In the genomic region with DNA sequence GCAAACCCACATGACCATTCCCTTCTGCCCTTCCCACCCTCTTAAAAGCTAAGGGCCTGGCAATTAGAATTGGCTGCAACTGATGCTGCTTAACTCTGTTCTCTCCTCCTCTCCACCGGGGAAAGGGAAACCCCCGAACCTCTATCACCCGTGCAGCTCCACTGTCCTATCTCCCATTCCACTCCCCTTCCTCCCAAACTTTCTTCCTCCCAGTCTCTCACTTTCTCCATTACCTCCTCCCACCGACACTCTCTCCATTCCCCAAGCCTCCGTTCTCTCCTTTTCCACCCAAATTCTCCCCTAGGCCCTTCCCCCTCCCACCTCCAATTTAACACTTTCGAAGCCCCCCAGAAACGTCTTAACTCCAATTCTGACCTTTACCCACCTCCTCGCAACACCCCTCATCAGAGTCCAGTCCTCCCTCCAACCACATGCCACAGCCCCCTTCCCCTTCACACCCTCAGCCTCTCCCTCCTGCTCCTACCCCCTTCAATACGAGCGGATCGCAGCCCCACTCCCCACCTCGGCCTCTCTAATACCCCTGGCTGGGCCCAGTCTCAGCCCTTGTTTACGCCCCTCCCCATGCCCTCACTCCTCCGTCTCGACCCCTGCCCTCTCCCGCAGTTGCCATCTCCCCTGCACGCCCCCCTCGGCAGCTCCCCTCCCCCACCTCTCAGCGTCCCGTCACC, we compare ENCODE assay signal across 7 cellular contexts. TPM values are rescaled to one million over a fixed set of nuclear protein-coding genes. Genes with fewer than 3 reads are reported as not detected.
DNase-seq lines count a peak whose midpoint lies in the region; ATAC-seq and TF ChIP-seq lines count a peak whose summit lies in the region.

No MANE protein-coding gene starts in this region.

- H3K23ac ChIP-seq in neuronal stem cell (ENCODE audit: low read depth, low read length, poor library complexity) = peak overlapping the region; percentile 94

- peak overlapping the region; percentile 84 for H2BK5ac ChIP-seq in neuronal stem cell (ENCODE audit: low read length)

- H3K36me3 ChIP-seq in OCI-LY1 (ENCODE audit: insufficient read depth, low read length) (peaks cover 32% of the 10 kb centered on the region), esophagus muscularis mucosa (peaks cover 12 to 38% (median 23%) of the 10 kb centered on the region in 4 donors), neuronal stem cell (replicated peaks in 1 of 2; ENCODE audit: control insufficient read depth in 2 of 2, insufficient read depth in 2 of 2, low read length in 2 of 2) (peaks cover 14 to 38% of the 10 kb centered on the region in 2 donors)

- H3K79me1 ChIP-seq in neuronal stem cell (ENCODE audit: low read depth, low read length) = peaks cover 5% of the 10 kb centered on the region

- H3K4me3 ChIP-seq in OCI-LY1 (ENCODE audit: low read depth, low read length, poor library complexity, severe bottlenecking) (peak overlapping the region; percentile 96), esophagus muscularis mucosa (peak overlapping the region; percentile 72 to 84 (median 81)), neuronal stem cell (ENCODE audit: low read length in 2 of 2) (peak overlapping the region; percentile 74 to 94)

- H3K18ac ChIP-seq in neuronal stem cell (ENCODE audit: low read length) = peak overlapping the region; percentile 93

- H4K91ac ChIP-seq in neuronal stem cell (ENCODE audit: low read depth, low read length, poor library complexity) = no peak overlapping the region

- no peaks in the 10 kb centered on the region for H3K27me3 ChIP-seq in OCI-LY1 (ENCODE audit: insufficient read depth, low read length)
- H3K27me3 ChIP-seq in esophagus muscularis mucosa = no peaks in the 10 kb centered on the region
- H3K27me3 ChIP-seq in neuronal stem cell (ENCODE audit: control insufficient read depth in 3 of 3, insufficient read depth in 3 of 3, low read depth in 1 of 3, low read length in 3 of 3) = no peaks in the 10 kb centered on the region

- H3K79me2 ChIP-seq in OCI-LY1 (ENCODE audit: insufficient read depth, low read length) = peaks cover 13% of the 10 kb centered on the region; the same call in 1 of the 2 replicates

- 0 out of 2 replicates have a peak, but pooled peaks cover 4% of the 10 kb centered on the region for H3F3A ChIP-seq in OCI-LY1 (ENCODE audit: insufficient read depth, low read length)

- H3K4me1 ChIP-seq in OCI-LY1 (ENCODE audit: insufficient read depth, low read length, severe bottlenecking) = peaks cover 28% of the 10 kb centered on the region
- peaks cover 38 to 67% (median 67%) of the 10 kb centered on the region in 4 donors for H3K4me1 ChIP-seq in esophagus muscularis mucosa
- H3K4me1 ChIP-seq in neuronal stem cell (ENCODE audit: control insufficient read depth in 2 of 2, insufficient read depth in 1 of 2, low read depth in 1 of 2, low read length in 2 of 2) = peaks cover 3 to 15% of the 10 kb centered on the region in 2 donors

- H3K4me2 ChIP-seq in OCI-LY1 (ENCODE audit: low read length) (peak overlapping the region; percentile 99), neuronal stem cell (ENCODE audit: insufficient read depth, low read length, poor library complexity, severe bottlenecking) (peak overlapping the region; percentile 83)

- TF ChIP-seq EP300 in esophagus muscularis mucosa (IDR thresholded peaks at IDR 0.05) = no peak

- no peak overlapping the region for H3K4ac ChIP-seq in neuronal stem cell (ENCODE audit: low read length)

- no peak for TF ChIP-seq CTCF in OCI-LY1 (IDR thresholded peaks at IDR 0.05; ENCODE audit: low read length)
- TF ChIP-seq CTCF in esophagus muscularis mucosa (IDR thresholded peaks at IDR 0.05) = no peak

- peak overlapping the region; percentile 95 for H3K9ac ChIP-seq in OCI-LY1 (ENCODE audit: low read length)
- peak overlapping the region; percentile 94 for H3K9ac ChIP-seq in neuronal stem cell (ENCODE audit: low read depth, low read length, poor library complexity)

- ATAC-seq in GM21515 (IDR thresholded peaks at IDR 0.05; ENCODE audit: unreplicated experiment) = peak; percentile 2

- H2BK12ac ChIP-seq in neuronal stem cell (ENCODE audit: low read length) = no peak overlapping the region

- TF ChIP-seq POLR2A in esophagus muscularis mucosa (IDR thresholded peaks at IDR 0.05; ENCODE audit: low read depth) = no peak

- H3K9me3 ChIP-seq in OCI-LY1 (ENCODE audit: low read length) = no peaks in the 10 kb centered on the region
- H3K9me3 ChIP-seq in esophagus muscularis mucosa = no peaks in the 10 kb centered on the region
- H3K9me3 ChIP-seq in neuronal stem cell (replicated peaks in 1 of 2; ENCODE audit: control insufficient read depth in 2 of 2, insufficient read depth in 1 of 2, low read depth in 1 of 2, low read length in 2 of 2) = no peaks in the 10 kb centered on the region

- H2AFZ ChIP-seq in OCI-LY1 (ENCODE audit: low read length) (no peak overlapping the region), neuronal stem cell (ENCODE audit: low read length) (peak overlapping the region; percentile 78)

- no peak overlapping the region for H2BK120ac ChIP-seq in neuronal stem cell (ENCODE audit: low read depth, low read length)

- intact Hi-C loops in esophagus muscularis mucosa (cut with DNase I) = loop anchor here (2.0 kb wide), 1 partner anchor 23 kb away; no protein-coding TSS in a partner anchor

- peak overlapping the region; percentile 82 for H2AK5ac ChIP-seq in neuronal stem cell (ENCODE audit: low read depth, low read length)

- DNase-seq in esophagus muscularis mucosa (ENCODE audit: extremely low spot score) (no peak), neuronal stem cell (ENCODE audit: low spot score) (no peak), middle frontal gyrus (ENCODE audit: extremely low spot score, low spot score) (no peak), UCSD-AML1 (lab: John Stamatoyannopoulos, UW; ENCODE audit: unreplicated experiment) (no peak), NCI-H1930 (lab: John Stamatoyannopoulos, UW) (no peak)

- H3K14ac ChIP-seq in neuronal stem cell (ENCODE audit: low read length) = peak overlapping the region; percentile 72

- no peaks in the 10 kb centered on the region for H3K9me2 ChIP-seq in OCI-LY1 (ENCODE audit: low read depth, low read length)

- under 1% methylated on average over 20 of the region's 20 CpGs for WGBS in esophagus muscularis mucosa
- WGBS in neuronal stem cell (ENCODE audit: extremely low coverage in 2 of 2, insufficient read length in 2 of 2, insufficient replicate concordance in 1 of 2), 2 donors = no CpG with 5 or more reads among the region's 20 CpGs

- H3K27ac ChIP-seq in OCI-LY1 (ENCODE audit: low read depth, low read length, poor library complexity, severe bottlenecking) = peak overlapping the region; percentile 13
- H3K27ac ChIP-seq in esophagus muscularis mucosa (replicated peaks in 1 of 4) = peak overlapping the region; percentile 93 to 96 (median 96)
- peak overlapping the region; percentile 88 for H3K27ac ChIP-seq in neuronal stem cell (replicated peaks; ENCODE audit: low read length)

- no peak overlapping the region for H2BK15ac ChIP-seq in neuronal stem cell (ENCODE audit: low read length)

- H4K20me1 ChIP-seq in OCI-LY1 (ENCODE audit: insufficient read depth, low read length) = no peaks in the 10 kb centered on the region

- H4K8ac ChIP-seq in neuronal stem cell (ENCODE audit: low read depth, low read length) = no peak overlapping the region

RNA-seq across cellular contexts. Expression of a gene that starts 0.6 kb away (rescaled TPM):
- 10 to 100 TPM; 37.0 to 82.5 (median 47.7) TPM for total RNA-seq in esophagus muscularis mucosa
- 25.2 TPM for polyA plus RNA-seq in neuronal stem cell (2013, experiment 1 of 2)
- 24.7 TPM for polyA plus RNA-seq in neuronal stem cell (2013, experiment 2 of 2)

RNA-seq across cellular contexts. Expression of a gene that starts 14.0 kb away (rescaled TPM):
- total RNA-seq in esophagus muscularis mucosa = 10 to 100 TPM; 32.8 to 35.6 (median 34.8) TPM
- 37.4 TPM for polyA plus RNA-seq in neuronal stem cell (2013, experiment 1 of 2)
- polyA plus RNA-seq in neuronal stem cell (2013, experiment 2 of 2) = 37.5 TPM

RNA-seq across cellular contexts. Expression of a gene that starts 14.0 kb away (rescaled TPM):
- total RNA-seq in esophagus muscularis mucosa = 10 to 100 TPM; 19.5 to 52.0 (median 40.5) TPM
- polyA plus RNA-seq in neuronal stem cell (2013, experiment 1 of 2) = 313 TPM
- polyA plus RNA-seq in neuronal stem cell (2013, experiment 2 of 2) = 332 TPM

RNA-seq across cellular contexts. Expression of a gene that starts 21.9 kb away (rescaled TPM):
- 10 to 100 TPM; 62.8 to 86.1 (median 71.6) TPM for total RNA-seq in esophagus muscularis mucosa
- polyA plus RNA-seq in neuronal stem cell (2013, experiment 1 of 2) = 122 TPM
- polyA plus RNA-seq in neuronal stem cell (2013, experiment 2 of 2) = 120 TPM

RNA-seq across cellular contexts. Expression of a gene that starts 27.4 kb away (rescaled TPM):
- 10 to 100 TPM; 13.3 to 25.3 (median 16.3) TPM for total RNA-seq in esophagus muscularis mucosa
- 42.1 TPM for polyA plus RNA-seq in neuronal stem cell (2013, experiment 1 of 2)
- 40.4 TPM for polyA plus RNA-seq in neuronal stem cell (2013, experiment 2 of 2)

Comparison
In these comparisons a context has a peak if more than half of its experiments do, and no peak if none do; other contexts are left out.
1. H3K27ac ChIP-seq: peak in every context shown above with its lines; median percentile 96 in esophagus muscularis mucosa; 88 in neuronal stem cell; 13 in OCI-LY1.